Comparison of ENCODE assay signal across 29 cellular contexts in the genomic region with DNA sequence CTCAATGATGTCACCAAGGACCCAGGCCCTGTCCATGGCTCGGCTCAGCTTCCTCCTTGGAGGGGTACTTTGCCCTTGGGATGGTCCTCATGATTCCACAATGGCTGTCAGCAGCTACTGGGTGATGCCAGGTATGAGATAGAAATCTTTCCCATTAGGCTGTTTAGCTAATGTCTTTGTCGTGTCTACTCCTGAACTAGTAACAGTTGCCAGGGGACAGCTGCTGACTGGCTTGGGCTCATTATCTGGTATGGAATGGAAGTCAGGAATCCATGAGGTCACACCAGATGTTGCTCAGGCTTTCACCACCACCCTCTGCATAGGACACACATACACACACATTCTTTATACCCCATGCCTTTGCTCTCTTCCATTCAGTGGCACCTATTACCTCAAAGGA. TPM values are rescaled to one million over a fixed set of nuclear protein-coding genes. Genes with fewer than 3 reads are reported as not detected.
DNase-seq lines count a peak whose midpoint lies in the region; ATAC-seq and TF ChIP-seq lines count a peak whose summit lies in the region.
"Had no signal": no experiment of that assay in that cellular context is flagged by ENCODE, and none has a peak within 500 bp of the region (broad histone marks: within the 10 kb centered on the region; RNA-seq: fewer than 3 reads in every experiment).

No MANE protein-coding gene starts in this region.

- H3K4me1 Mint-ChIP-seq in H9, result no peaks in the 10 kb centered on the region
- H3K4me1 Mint-ChIP-seq: activated naive CD4-positive, alpha-beta T cell treated with anti-CD3 and anti-CD28 coated beads, Interleukin-2, amount 50 U/mL, for 24 hours; brain; immature natural killer cell; nephron had no signal

- no peaks in the 10 kb centered on the region for H3K79me1 ChIP-seq in H9 (ENCODE audit: insufficient read depth, low read depth, low read length, poor library complexity, severe bottlenecking)

- H4K5ac ChIP-seq in H9 (ENCODE audit: insufficient read length, low read depth, low read length), result no peak overlapping the region

- H4K20me1 ChIP-seq in osteoblast (ENCODE audit: insufficient read depth, low read length) (no peaks in the 10 kb centered on the region), H9 (ENCODE audit: control insufficient read depth, insufficient read depth, insufficient read length) (no peaks in the 10 kb centered on the region)
- H4K20me1 ChIP-seq: BLaER1 treated with 17β-estradiol and CSF1 and Interleukin-3, amounts not matched to agents 10 nM and 100 nM had no signal

- no peak for ATAC-seq in GM21786 (IDR thresholded peaks at IDR 0.05; ENCODE audit: unreplicated experiment)
- no peak for ATAC-seq in HG03025 (IDR thresholded peaks at IDR 0.05; ENCODE audit: low FRiP score, unreplicated experiment)
- ATAC-seq: activated T-cell treated with anti-CD3 and anti-CD28 coated beads, Interleukin-2, amount 50 U/mL, for 72 hours; heart left ventricle had no signal

- H3K36me3 ChIP-seq in osteoblast (ENCODE audit: insufficient read depth, low read length), result no peaks in the 10 kb centered on the region
- H3K36me3 ChIP-seq: BLaER1 treated with 17β-estradiol and CSF1 and Interleukin-3, amounts not matched to agents 10 nM and 100 nM; heart left ventricle; uterus had no signal

- H3K27ac Mint-ChIP-seq in H9, result no peak overlapping the region
- H3K27ac Mint-ChIP-seq: activated naive CD4-positive, alpha-beta T cell treated with anti-CD3 and anti-CD28 coated beads, Interleukin-2, amount 50 U/mL, for 24 hours; activated T-cell treated with anti-CD3 and anti-CD28 coated beads, Interleukin-2, amount 50 U/mL, for 72 hours; brain; IgD-negative memory B cell; immature natural killer cell; nephron; T-helper 2 cell treated with Interferon-gamma antibody and Interleukin-4, amounts not matched to agents 5 μg/mL and 100 μg/mL, for 36 hours had no signal

- WGBS in H9 (ENCODE audit: extremely low coverage, insufficient read length, low lambda C conversion rate), result no CpG with 5 or more reads among the region's 2 CpGs

- H3K23ac ChIP-seq in H9 (ENCODE audit: insufficient read length, low read depth, low read length), result no peak overlapping the region

- H2AFZ ChIP-seq in osteoblast (ENCODE audit: low read length), result no peak overlapping the region
- H2AFZ ChIP-seq in H9 (ENCODE audit: low read length), result no peak overlapping the region

- no peak overlapping the region for H2BK120ac ChIP-seq in H9 (ENCODE audit: low read depth, low read length, poor library complexity, severe bottlenecking)

- H3K4me1 ChIP-seq in osteoblast (ENCODE audit: insufficient read depth, low read length) (no peaks in the 10 kb centered on the region), H9 (ENCODE audit: insufficient read depth, low read length) (no peaks in the 10 kb centered on the region)
- H3K4me1 ChIP-seq: heart left ventricle, uterus had no signal

- no peak overlapping the region for H3K4ac ChIP-seq in H9 (ENCODE audit: low read depth, low read length)

- H2BK15ac ChIP-seq in H9 (ENCODE audit: low read depth, low read length), result no peak overlapping the region

- no peak overlapping the region for H3T11ph ChIP-seq in H9 (ENCODE audit: low read length)

- peaks cover 50% of the 10 kb centered on the region for H3K27me3 Mint-ChIP-seq in H9 (ENCODE audit: low read depth)

- H3K79me2 ChIP-seq in osteoblast (ENCODE audit: insufficient read depth, low read length), result no peaks in the 10 kb centered on the region
- H3K79me2 ChIP-seq in H9 (ENCODE audit: insufficient read depth, low read length), result no peaks in the 10 kb centered on the region

- no peak overlapping the region for H3K4me3 Mint-ChIP-seq in H9
- H3K4me3 Mint-ChIP-seq: activated naive CD4-positive, alpha-beta T cell treated with anti-CD3 and anti-CD28 coated beads, Interleukin-2, amount 50 U/mL, for 24 hours; activated T-cell treated with anti-CD3 and anti-CD28 coated beads, Interleukin-2, amount 50 U/mL, for 72 hours; brain; IgD-negative memory B cell; immature natural killer cell; nephron; T-helper 2 cell treated with Interferon-gamma antibody and Interleukin-4, amounts not matched to agents 5 μg/mL and 100 μg/mL, for 36 hours had no signal

- H2BK12ac ChIP-seq in H9 (ENCODE audit: insufficient read length, low read depth, low read length), result no peak overlapping the region

- H3K27ac ChIP-seq in osteoblast (ENCODE audit: low read depth, low read length) (no peak overlapping the region), H9 (ENCODE audit: insufficient read length, low read depth, low read length) (no peak overlapping the region)
- H3K27ac ChIP-seq: BLaER1 treated with 17β-estradiol and CSF1 and Interleukin-3, amounts not matched to agents 10 nM and 100 nM; heart left ventricle; skin epidermis; uterus had no signal

- no peak overlapping the region for H2BK20ac ChIP-seq in H9 (ENCODE audit: low read depth, low read length, poor library complexity, severe bottlenecking)

- H2AK5ac ChIP-seq in H9 (ENCODE audit: insufficient read length, low read length), result no peak overlapping the region

- no peak overlapping the region for H3K4me3 ChIP-seq in osteoblast (ENCODE audit: insufficient read depth, low read length)
- H3K4me3 ChIP-seq: BLaER1 treated with 17β-estradiol and CSF1 and Interleukin-3, amounts not matched to agents 10 nM and 100 nM; heart left ventricle; skin epidermis; uterus had no signal

- DNase-seq in COLO668 (lab: John Stamatoyannopoulos, UW; ENCODE audit: unreplicated experiment) (peak; percentile 1), LHCN-M2 (ENCODE audit: low read depth) (peak; percentile 60), epidermal melanocyte (ENCODE audit: insufficient read length, low spot score) (peak; percentile 68), osteoblast (ENCODE audit: insufficient read length, low spot score, missing footprints) (peak; percentile 58), NCI-H1417 treated with DMSO at 0.1 percent for 48 hours (lab: John Stamatoyannopoulos, UW) (no peak), H9 (no peak)
- DNase-seq: activated CD4-positive, CD25-positive, alpha-beta regulatory T cell; activated T-cell treated with anti-CD3 and anti-CD28 coated beads, Interleukin-2, amount 50 U/mL, for 72 hours; erythroblast; GF-D8; heart left ventricle; immature natural killer cell; NCI-H2029; NCI-H524; SHP77; stimulated activated CD4-positive, alpha-beta T cell treated with anti-CD3 and anti-CD28 coated beads, Interleukin-4, amount 100 ng/mL, for 24 hours; uterus had no signal

- no peak overlapping the region for H3K14ac ChIP-seq in H9 (ENCODE audit: insufficient read depth, low read length)

- no peak overlapping the region for H3K9ac ChIP-seq in H9 (ENCODE audit: extremely low read depth, insufficient read length, low read length)
- H3K9ac ChIP-seq: BLaER1 treated with 17β-estradiol and CSF1 and Interleukin-3, amounts not matched to agents 10 nM and 100 nM had no signal

- no peaks in the 10 kb centered on the region; a peak in 1 of 7 replicates for H3K36me3 Mint-ChIP-seq in H9 (ENCODE audit: insufficient read depth in 1 of 3, low read depth in 3 of 3)
- H3K36me3 Mint-ChIP-seq: activated naive CD4-positive, alpha-beta T cell treated with anti-CD3 and anti-CD28 coated beads, Interleukin-2, amount 50 U/mL, for 24 hours; brain had no signal

- TF ChIP-seq CTCF in osteoblast (IDR thresholded peaks at IDR 0.05; ENCODE audit: extremely low read depth, low read depth, low read length) (no peak), H9 (conservative IDR thresholded peaks at IDR 0.05) (no peak)

- no peak overlapping the region for H4K8ac ChIP-seq in H9 (replicated peaks; ENCODE audit: insufficient read length, low read depth, low read length)

- no peaks in the 10 kb centered on the region for H3K23me2 ChIP-seq in H9 (ENCODE audit: insufficient read length, low read depth, low read length, poor library complexity, severe bottlenecking)

- no peak overlapping the region for H4K91ac ChIP-seq in H9 (ENCODE audit: insufficient read length, low read depth, low read length)

- H3K9me3 ChIP-seq in osteoblast (ENCODE audit: low read depth, low read length) (no peaks in the 10 kb centered on the region), H9 (ENCODE audit: control insufficient read depth, low read depth, low read length) (no peaks in the 10 kb centered on the region)
- H3K9me3 ChIP-seq: BLaER1 treated with 17β-estradiol and CSF1 and Interleukin-3, amounts not matched to agents 10 nM and 100 nM; heart left ventricle; uterus had no signal

- no peak overlapping the region for H3K18ac ChIP-seq in H9 (ENCODE audit: insufficient read length, low read depth, low read length)

- no peak overlapping the region for H2BK5ac ChIP-seq in H9 (ENCODE audit: insufficient read length, low read length)

- H3K9me3 Mint-ChIP-seq in H9, result no peaks in the 10 kb centered on the region
- H3K9me3 Mint-ChIP-seq: activated naive CD4-positive, alpha-beta T cell treated with anti-CD3 and anti-CD28 coated beads, Interleukin-2, amount 50 U/mL, for 24 hours; activated T-cell treated with anti-CD3 and anti-CD28 coated beads, Interleukin-2, amount 50 U/mL, for 72 hours; IgD-negative memory B cell; immature natural killer cell; nephron; T-helper 2 cell treated with Interferon-gamma antibody and Interleukin-4, amounts not matched to agents 5 μg/mL and 100 μg/mL, for 36 hours had no signal

- no peak overlapping the region for H3K56ac ChIP-seq in H9 (ENCODE audit: insufficient read length, low read depth, low read length)

- H3K27me3 ChIP-seq in osteoblast (ENCODE audit: insufficient read depth, low read length) (peaks cover 23% of the 10 kb centered on the region), H9 (ENCODE audit: insufficient read depth, low read length) (0 out of 2 replicates have a peak, but pooled peaks cover 3% of the 10 kb centered on the region)

- H3K4me2 ChIP-seq in osteoblast (ENCODE audit: insufficient read depth, low read length) (no peak overlapping the region), H9 (ENCODE audit: insufficient read depth, insufficient read length, low read length) (no peak overlapping the region)
- H3K4me2 ChIP-seq: BLaER1 treated with 17β-estradiol and CSF1 and Interleukin-3, amounts not matched to agents 10 nM and 100 nM had no signal

RNA-seq across cellular contexts. Expression of gene PRPH, which starts 9.2 kb away (rescaled TPM):
- 0.11 and 0.26 TPM in 2 replicates for total RNA-seq in LHCN-M2 (2014; rRNA removed)
- 0.04 TPM for polyA plus RNA-seq in LHCN-M2 (2012)
- total RNA-seq in osteoblast, result under 0.01 TPM in 1 of 2 replicates, not detected in the other
- 1.1 and 2.2 TPM in 2 replicates for total RNA-seq in H9 (2021)
- total RNA-seq: dermis microvascular lymphatic vessel endothelial cell, lung microvascular endothelial cell, OCI-LY7 had no signal
- polyA plus RNA-seq: IgD-negative memory B cell, immature natural killer cell had no signal

RNA-seq across cellular contexts. Expression of gene TROAP, which starts 18.9 kb away (rescaled TPM):
- 30.0 and 32.8 TPM in 2 replicates for total RNA-seq in LHCN-M2 (2014; rRNA removed)
- 27.8 TPM for polyA plus RNA-seq in LHCN-M2 (2012)
- total RNA-seq in osteoblast, result 2.5 and 3.5 TPM in 2 replicates
- 70.5 and 75.3 TPM in 2 replicates for total RNA-seq in H9 (2021)
- polyA plus RNA-seq: IgD-negative memory B cell had no signal

RNA-seq across cellular contexts. Expression of gene C1QL4, which starts 32.8 kb away (rescaled TPM):
- 0.19 and 0.46 TPM in 2 replicates for total RNA-seq in LHCN-M2 (2014; rRNA removed)
- 0.12 TPM for polyA plus RNA-seq in LHCN-M2 (2012)
- total RNA-seq in osteoblast, result 0.36 TPM in 1 of 2 replicates, not detected in the other
- 1.2 and 1.9 TPM in 2 replicates for total RNA-seq in H9 (2021)
- total RNA-seq: dermis microvascular lymphatic vessel endothelial cell, heart left ventricle, lung microvascular endothelial cell had no signal
- polyA plus RNA-seq: heart left ventricle, IgD-negative memory B cell, immature natural killer cell had no signal

RNA-seq across cellular contexts. Expression of gene TUBA1C, which starts 39.3 kb away (rescaled TPM):
- total RNA-seq in LHCN-M2 (2014; rRNA removed) (1,345 and 1,346 TPM in 2 replicates), osteoblast (307 and 321 TPM in 2 replicates), H9 (2021) (660 and 684 TPM in 2 replicates)
- 1,174 TPM for polyA plus RNA-seq in LHCN-M2 (2012)

RNA-seq across cellular contexts. Expression of gene DNAJC22, which starts 42.5 kb away (rescaled TPM):
- total RNA-seq in LHCN-M2 (2014; rRNA removed) (1.1 and 1.4 TPM in 2 replicates), osteoblast (0.29 and 1.1 TPM in 2 replicates), H9 (2021) (2.6 and 3.2 TPM in 2 replicates)
- polyA plus RNA-seq in LHCN-M2 (2012), result 1.6 TPM
- polyA plus RNA-seq: IgD-negative memory B cell, immature natural killer cell had no signal

Comparison
In these comparisons a context has a peak if more than half of its experiments do, and no peak if none do; other contexts are left out.
1. DNase-seq: peak in COLO668 (single experiment), LHCN-M2 (single experiment), epidermal melanocyte (single experiment) and osteoblast (single experiment); none in NCI-H1417 treated with DMSO at 0.1 percent for 48 hours (single experiment) and H9 (single experiment).